Comparison of ENCODE assay signal across 15 cellular contexts in genomic region chr2:134574610-134575332, GRCh38.
A peak's percentile ranks its signal among the peaks of the same experiment; 100 is the strongest.
DNase-seq lines count a peak whose midpoint lies in the region; ATAC-seq and TF ChIP-seq lines count a peak whose summit lies in the region.
"Had no signal": no experiment of that assay in that cellular context is flagged by ENCODE, and none has a peak within 500 bp of the region (broad histone marks: within the 10 kb centered on the region; RNA-seq: fewer than 3 reads in every experiment).

No MANE protein-coding gene starts in this region.

- H3K4me1 ChIP-seq in upper lobe of right lung, result no peaks in the 10 kb centered on the region
- H3K4me1 ChIP-seq: Caco-2 had no signal

- H3K36me3 ChIP-seq in upper lobe of right lung, result no peaks in the 10 kb centered on the region

- DNase-seq in left ventricle myocardium superior, result no peak
- no peak for DNase-seq in Right ventricle myocardium superior
- peak; percentile 68 for DNase-seq in NCI-H1694 treated with DMSO at 0.1 percent for 48 hours (lab: John Stamatoyannopoulos, UW)
- peak; percentile 45 for DNase-seq in RPMI7951 (ENCODE audit: low read depth)
- no peak for DNase-seq in upper lobe of right lung
- DNase-seq in T-helper 1 cell, result no peak
- DNase-seq in nucleus accumbens (lab: John Stamatoyannopoulos, UW), result no peak
- DNase-seq: Caco-2, KG1, NCI-H1417, PC-3 had no signal

- H3K27ac ChIP-seq in upper lobe of right lung, result no peak overlapping the region
- H3K27ac ChIP-seq: HL-60 had no signal

- no peaks in the 10 kb centered on the region for H3K27me3 ChIP-seq in upper lobe of right lung

- ATAC-seq in left ventricle myocardium superior (peak; percentile 23), Right ventricle myocardium superior (ENCODE audit: poor library complexity) (no peak), upper lobe of right lung (peak; percentile 64), HG03025 (IDR thresholded peaks at IDR 0.05; ENCODE audit: low FRiP score, unreplicated experiment) (no peak)
- ATAC-seq: HCT116, PC-3, Right ventricle myocardium inferior had no signal

- TF ChIP-seq CTCF in upper lobe of right lung (IDR thresholded peaks at IDR 0.05), result no peak

- no peaks in the 10 kb centered on the region for H3K9me3 ChIP-seq in upper lobe of right lung
- H3K9me3 ChIP-seq: Caco-2 had no signal

- H3K4me3 ChIP-seq in upper lobe of right lung, result no peak overlapping the region

- intact Hi-C loops in left ventricle myocardium superior (cut with micrococcal nuclease), result no loop called here
- intact Hi-C loops in Right ventricle myocardium superior (cut with DNase I), result no loop called here
- intact Hi-C loops in upper lobe of right lung (cut with DNase I), result no loop called here

Comparison
In these comparisons a context has a peak if more than half of its experiments do, and no peak if none do; other contexts are left out.
1. ATAC-seq: peak in left ventricle myocardium superior (single experiment) and upper lobe of right lung (single experiment); none in Right ventricle myocardium superior (single experiment) and HG03025 (single experiment).
2. DNase-seq: peak in NCI-H1694 treated with DMSO at 0.1 percent for 48 hours (single experiment) and RPMI7951 (single experiment); none in left ventricle myocardium superior (single experiment), Right ventricle myocardium superior (single experiment), upper lobe of right lung (single experiment), T-helper 1 cell (0 of 5) and nucleus accumbens (0 of 56).